Comparison of ENCODE assay signal across 2 cellular contexts in genomic region chr3:195642311-195642710, GRCh38. TPM values are rescaled to one million over a fixed set of nuclear protein-coding genes. Genes with fewer than 3 reads are reported as not detected.
"Had no signal": no experiment of that assay in that cellular context is flagged by ENCODE, and none has a peak within 500 bp of the region (broad histone marks: within the 10 kb centered on the region; RNA-seq: fewer than 3 reads in every experiment).

No MANE protein-coding gene starts in this region.

RNA-seq across cellular contexts. Expression of gene APOD, which starts 58.6 kb away (rescaled TPM):
- total RNA-seq: M059J, PC-3 had no signal
